ENCODE assay signal across 9 cellular contexts in genomic region chr20:43667341-43668132, GRCh38. TPM values are rescaled to one million over a fixed set of nuclear protein-coding genes. Genes with fewer than 3 reads are reported as not detected.
DNase-seq lines count a peak whose midpoint lies in the region; ATAC-seq and TF ChIP-seq lines count a peak whose summit lies in the region.
"Had no signal": no experiment of that assay in that cellular context is flagged by ENCODE, and none has a peak within 500 bp of the region (broad histone marks: within the 10 kb centered on the region; RNA-seq: fewer than 3 reads in every experiment).

No MANE protein-coding gene starts in this region.

- H3K4me1 ChIP-seq in HUES6 (ENCODE audit: control insufficient read depth, insufficient read depth, low read length): peaks cover 9% of the 10 kb centered on the region; the same call in 1 of the 2 replicates
- H3K4me1 ChIP-seq in iPS-18a (ENCODE audit: control insufficient read depth, low read depth, low read length): no peaks in the 10 kb centered on the region
- peaks cover 8% of the 10 kb centered on the region for H3K4me1 ChIP-seq in vagina

- H3K36me3 Mint-ChIP-seq in activated CD4-positive, alpha-beta memory T cell treated with anti-CD3 and anti-CD28 coated beads, Interleukin-2, amount 10 ng/mL, durations not matched to agents 7 days and 5 days (ENCODE audit: low read depth): peaks cover 12% of the 10 kb centered on the region

- CTCF ChIA-PET in activated CD4-positive, alpha-beta memory T cell treated with anti-CD3 and anti-CD28 coated beads, Interleukin-2, amount 10 ng/mL, durations not matched to agents 7 days and 5 days (lab: Charles Lee): interaction anchor here (0.7 kb wide), 1 partner anchor 8 kb away, joined by 3 read pairs; no protein-coding TSS in a partner anchor

- no peaks in the 10 kb centered on the region for H3K9me3 Mint-ChIP-seq in activated CD4-positive, alpha-beta memory T cell treated with anti-CD3 and anti-CD28 coated beads, Interleukin-2, amount 10 ng/mL, durations not matched to agents 7 days and 5 days

- H3K27ac ChIP-seq in HUES6 (ENCODE audit: low read depth, low read length): peak overlapping the region; percentile 83; the same call in 1 of the 2 replicates
- H3K27ac ChIP-seq in iPS-18a (ENCODE audit: low read length): peak overlapping the region; percentile 41
- H3K27ac ChIP-seq in vagina: no peak overlapping the region

- peak; percentile 4 for DNase-seq in DMS153 (lab: John Stamatoyannopoulos, UW)
- no peak for DNase-seq in DMS153 treated with DMSO at 0.1 percent for 48 hours (lab: John Stamatoyannopoulos, UW; ENCODE audit: unreplicated experiment)
- DNase-seq in activated CD4-positive, alpha-beta memory T cell treated with anti-CD3 and anti-CD28 coated beads, Interleukin-2, amount 10 ng/mL, durations not matched to agents 7 days and 5 days: peak; percentile 28
- no peak for DNase-seq in vagina (ENCODE audit: extremely low spot score in 2 of 2)
- no peak for DNase-seq in stimulated activated CD4-positive, alpha-beta T cell treated with anti-CD3 and anti-CD28 coated beads, Interleukin-4, amount 100 ng/mL, for 4 hours

- intact Hi-C loops in vagina (cut with DNase I): no loop called here

- H3K27me3 Mint-ChIP-seq in activated CD4-positive, alpha-beta memory T cell treated with anti-CD3 and anti-CD28 coated beads, Interleukin-2, amount 10 ng/mL, durations not matched to agents 7 days and 5 days: peaks cover 11% of the 10 kb centered on the region

- no peak for TF ChIP-seq CTCF in vagina (IDR thresholded peaks at IDR 0.05)

- peak overlapping the region; percentile 89 for H3K9ac ChIP-seq in HUES6 (ENCODE audit: low read length)
- H3K9ac ChIP-seq in iPS-18a (ENCODE audit: low read length): peak overlapping the region; percentile 93

- peaks cover 21% of the 10 kb centered on the region for H3K36me3 ChIP-seq in HUES6 (ENCODE audit: control insufficient read depth, insufficient read depth, low read length)
- H3K36me3 ChIP-seq in iPS-18a (ENCODE audit: control insufficient read depth, low read depth, low read length): peaks cover 6% of the 10 kb centered on the region
- H3K36me3 ChIP-seq in vagina: no peaks in the 10 kb centered on the region

- peaks cover 21% of the 10 kb centered on the region for H3K4me1 Mint-ChIP-seq in activated CD4-positive, alpha-beta memory T cell treated with anti-CD3 and anti-CD28 coated beads, Interleukin-2, amount 10 ng/mL, durations not matched to agents 7 days and 5 days

- no peaks in the 10 kb centered on the region for H3K9me3 ChIP-seq in HUES6 (ENCODE audit: control insufficient read depth, insufficient read depth, low read depth, low read length)
- H3K9me3 ChIP-seq in iPS-18a (ENCODE audit: control insufficient read depth, low read depth, low read length): no peaks in the 10 kb centered on the region
- no peaks in the 10 kb centered on the region for H3K9me3 ChIP-seq in vagina

- no peak for TF ChIP-seq POLR2A in vagina (IDR thresholded peaks at IDR 0.05)

- POLR2A ChIA-PET in activated CD4-positive, alpha-beta memory T cell treated with anti-CD3 and anti-CD28 coated beads, Interleukin-2, amount 10 ng/mL, durations not matched to agents 7 days and 5 days (lab: Charles Lee): interaction anchor here (0.6 to 2.9 kb wide), 7 partner anchors 25 to 340 kb away, joined by 3 to 31 read pairs (median 3); partner anchors contain the start of genes IFT52 and SRSF6

- peak overlapping the region; percentile 78 for H3K4me3 Mint-ChIP-seq in activated CD4-positive, alpha-beta memory T cell treated with anti-CD3 and anti-CD28 coated beads, Interleukin-2, amount 10 ng/mL, durations not matched to agents 7 days and 5 days

- H3K27ac Mint-ChIP-seq in activated CD4-positive, alpha-beta memory T cell treated with anti-CD3 and anti-CD28 coated beads, Interleukin-2, amount 10 ng/mL, durations not matched to agents 7 days and 5 days: no peak overlapping the region

- ATAC-seq in GM19463 (IDR thresholded peaks at IDR 0.05; ENCODE audit: unreplicated experiment): peak; percentile 25

- H3K4me3 ChIP-seq in HUES6 (ENCODE audit: low read depth, low read length) (peak overlapping the region; percentile 92), iPS-18a (ENCODE audit: low read length) (peak overlapping the region; percentile 87), vagina (peak overlapping the region; percentile 28 to 39)

- no peaks in the 10 kb centered on the region for H3K27me3 ChIP-seq in HUES6 (ENCODE audit: control insufficient read depth, insufficient read depth, low read length)
- H3K27me3 ChIP-seq in iPS-18a (ENCODE audit: control insufficient read depth, insufficient read depth, low read length): peaks cover 19% of the 10 kb centered on the region
- H3K27me3 ChIP-seq in vagina: peaks cover 5% of the 10 kb centered on the region

RNA-seq across cellular contexts. Expression of gene MYBL2, which starts 0.6 kb away (rescaled TPM):
- 10 to 100 TPM; 73.5 to 76.6 TPM for total RNA-seq in activated CD4-positive, alpha-beta memory T cell treated with anti-CD3 and anti-CD28 coated beads, Interleukin-2, amount 10 ng/mL, durations not matched to agents 7 days and 5 days
- 1.7 TPM for total RNA-seq in vagina

RNA-seq across cellular contexts. Expression of gene GTSF1L, which starts 59.3 kb away (rescaled TPM):
- not detected for total RNA-seq in activated CD4-positive, alpha-beta memory T cell treated with anti-CD3 and anti-CD28 coated beads, Interleukin-2, amount 10 ng/mL, durations not matched to agents 7 days and 5 days
- total RNA-seq in vagina: not detected
- total RNA-seq: aorta had no signal

Comparison
In these comparisons a context has a peak if more than half of its experiments do, and no peak if none do; other contexts are left out.
1. DNase-seq: peak in DMS153 (single experiment) and activated CD4-positive, alpha-beta memory T cell treated with anti-CD3 and anti-CD28 coated beads, Interleukin-2, amount 10 ng/mL, durations not matched to agents 7 days and 5 days (single experiment); none in DMS153 treated with DMSO at 0.1 percent for 48 hours (single experiment), vagina (0 of 2) and stimulated activated CD4-positive, alpha-beta T cell treated with anti-CD3 and anti-CD28 coated beads, Interleukin-4, amount 100 ng/mL, for 4 hours (0 of 2).
2. H3K4me3 ChIP-seq: peak in every context shown above with its lines; median percentile 92 in HUES6; 87 in iPS-18a; 34 in vagina.
3. RNA of gene MYBL2, which starts 0.6 kb away (total RNA-seq): 73.5 to 76.6 TPM in activated CD4-positive, alpha-beta memory T cell treated with anti-CD3 and anti-CD28 coated beads, Interleukin-2, amount 10 ng/mL, durations not matched to agents 7 days and 5 days; 1.7 TPM in vagina (single experiment); every median in the first group is over 10 times any median in the second.